22 cellular contexts compared by ENCODE assay signal in the genomic region with DNA sequence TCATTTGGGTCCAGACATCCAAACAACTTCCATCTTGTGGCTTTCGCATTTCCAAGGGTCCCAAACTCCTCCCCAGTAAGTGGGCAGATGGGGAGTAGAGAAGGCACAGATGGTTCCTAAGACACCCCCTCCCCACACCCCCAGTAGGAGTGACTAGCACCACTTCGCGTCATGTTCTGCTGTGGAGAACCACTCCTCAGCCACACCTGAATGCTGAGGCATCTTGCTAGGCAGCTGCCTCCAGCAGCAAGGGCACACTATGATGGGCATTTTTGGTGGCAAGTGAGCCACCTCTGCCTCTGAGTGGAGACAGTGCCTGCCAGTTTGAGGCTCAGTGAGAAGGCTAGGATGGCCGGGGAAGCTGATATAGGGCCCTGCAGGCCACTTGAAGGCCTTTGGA. TPM values are rescaled to one million over a fixed set of nuclear protein-coding genes. Genes with fewer than 3 reads are reported as not detected.
"Had no signal": no experiment of that assay in that cellular context is flagged by ENCODE, and none has a peak within 500 bp of the region (broad histone marks: within the 10 kb centered on the region; RNA-seq: fewer than 3 reads in every experiment).

No MANE protein-coding gene starts in this region.

- H3K4me1 Mint-ChIP-seq: endodermal cell had no signal

- H3K27me3 Mint-ChIP-seq: activated T-cell treated with anti-CD3 and anti-CD28 coated beads, Interleukin-2, amount 50 U/mL, for 24 hours had no signal

- ATAC-seq: activated CD8-positive, alpha-beta T cell treated with anti-CD3 and anti-CD28 coated beads, Interleukin-2, amount 10 ng/mL, durations not matched to agents 7 days and 5 days; activated naive CD8-positive, alpha-beta T cell treated with anti-CD3 and anti-CD28 coated beads, Interleukin-2, amount 50 U/mL, for 24 hours; right lobe of liver; upper lobe of right lung had no signal

- H3K79me2 ChIP-seq: parathyroid adenoma had no signal

- H3K4me3 ChIP-seq: dorsolateral prefrontal cortex, lower lobe of right lung, right lobe of liver, smooth muscle cell, thoracic aorta, upper lobe of right lung had no signal

- H3K27me3 ChIP-seq: right lobe of liver, upper lobe of right lung had no signal

- H3K27ac ChIP-seq: dorsolateral prefrontal cortex, lower lobe of right lung, parathyroid adenoma, right lobe of liver, thoracic aorta, upper lobe of right lung had no signal

- H3K9ac ChIP-seq: parathyroid adenoma had no signal

- H3K4me1 ChIP-seq: parathyroid adenoma, right lobe of liver, upper lobe of right lung had no signal

- DNase-seq: activated CD4-positive, alpha-beta T cell treated with anti-CD3 and anti-CD28 coated beads, Interleukin-2, amount 10 ng/mL, durations not matched to agents 7 days and 5 days; activated CD8-positive, alpha-beta T cell treated with anti-CD3 and anti-CD28 coated beads, Interleukin-2, amount 10 ng/mL, durations not matched to agents 7 days and 5 days; activated naive CD4-positive, alpha-beta T cell treated with anti-CD3 and anti-CD28 coated beads, Interleukin-2, amount 10 ng/mL, durations not matched to agents 7 days and 5 days; activated naive CD8-positive, alpha-beta T cell treated with anti-CD3 and anti-CD28 coated beads, Interleukin-2, amount 50 U/mL, for 24 hours; activated T-cell treated with anti-CD3 and anti-CD28 coated beads, Interleukin-2, amount 50 U/mL, for 24 hours; anterior cingulate cortex; central memory CD4-positive, alpha-beta T cell; dorsolateral prefrontal cortex; endodermal cell; erythroblast; left colon; lower lobe of right lung; right lobe of liver; stimulated activated CD4-positive, alpha-beta T cell treated with anti-CD3 and anti-CD28 coated beads, Interleukin-4, amount 100 ng/mL, for 1 hour; T1000; upper lobe of right lung had no signal

- H3K36me3 ChIP-seq: lower lobe of right lung, right lobe of liver, thoracic aorta, upper lobe of right lung had no signal

- H3K9me3 ChIP-seq: lower lobe of right lung, right lobe of liver, thoracic aorta, upper lobe of right lung had no signal

- H3K9me3 Mint-ChIP-seq: activated naive CD8-positive, alpha-beta T cell treated with anti-CD3 and anti-CD28 coated beads, Interleukin-2, amount 50 U/mL, for 24 hours; activated T-cell treated with anti-CD3 and anti-CD28 coated beads, Interleukin-2, amount 50 U/mL, for 24 hours; endodermal cell; natural killer cell treated with Interleukin-12 subunit alpha and Interleukin-12 subunit beta and Interleukin-15 and Interleukin-18, amount 100 ng/mL, for 72 hours had no signal

- H3K4me3 Mint-ChIP-seq: activated CD4-positive, alpha-beta T cell treated with anti-CD3 and anti-CD28 coated beads, Interleukin-2, amount 10 ng/mL, durations not matched to agents 7 days and 5 days; activated CD8-positive, alpha-beta T cell treated with anti-CD3 and anti-CD28 coated beads, Interleukin-2, amount 10 ng/mL, durations not matched to agents 7 days and 5 days; activated naive CD4-positive, alpha-beta T cell treated with anti-CD3 and anti-CD28 coated beads, Interleukin-2, amount 10 ng/mL, durations not matched to agents 7 days and 5 days; activated naive CD8-positive, alpha-beta T cell treated with anti-CD3 and anti-CD28 coated beads, Interleukin-2, amount 50 U/mL, for 24 hours; activated T-cell treated with anti-CD3 and anti-CD28 coated beads, Interleukin-2, amount 50 U/mL, for 24 hours; brain; endodermal cell; natural killer cell treated with Interleukin-12 subunit alpha and Interleukin-12 subunit beta and Interleukin-15 and Interleukin-18, amount 100 ng/mL, for 72 hours had no signal

- H2AFZ ChIP-seq: parathyroid adenoma had no signal

- H3K27ac Mint-ChIP-seq: activated CD4-positive, alpha-beta T cell treated with anti-CD3 and anti-CD28 coated beads, Interleukin-2, amount 10 ng/mL, durations not matched to agents 7 days and 5 days; activated CD8-positive, alpha-beta T cell treated with anti-CD3 and anti-CD28 coated beads, Interleukin-2, amount 10 ng/mL, durations not matched to agents 7 days and 5 days; activated naive CD4-positive, alpha-beta T cell treated with anti-CD3 and anti-CD28 coated beads, Interleukin-2, amount 10 ng/mL, durations not matched to agents 7 days and 5 days; activated naive CD8-positive, alpha-beta T cell treated with anti-CD3 and anti-CD28 coated beads, Interleukin-2, amount 50 U/mL, for 24 hours; activated T-cell treated with anti-CD3 and anti-CD28 coated beads, Interleukin-2, amount 50 U/mL, for 24 hours; activated T-helper 2 cell treated with anti-CD3 and anti-CD28 coated beads, Interferon-gamma antibody, Interleukin-2, Interleukin-4, amounts not matched to agents 10 μg/mL and 5 μg/mL and 100 μg/mL, durations not matched to agents 14 hours and 24 hours and 36 hours; endodermal cell; natural killer cell treated with Interleukin-12 subunit alpha and Interleukin-12 subunit beta and Interleukin-15 and Interleukin-18, amount 100 ng/mL, for 72 hours had no signal

- H3K4me2 ChIP-seq: smooth muscle cell had no signal

RNA-seq across cellular contexts. Expression of a gene that starts 32.6 kb away (rescaled TPM):
- total RNA-seq: endodermal cell, smooth muscle cell had no signal
- polyA plus RNA-seq: smooth muscle cell had no signal
